18 cellular contexts compared by ENCODE assay signal in the genomic region with DNA sequence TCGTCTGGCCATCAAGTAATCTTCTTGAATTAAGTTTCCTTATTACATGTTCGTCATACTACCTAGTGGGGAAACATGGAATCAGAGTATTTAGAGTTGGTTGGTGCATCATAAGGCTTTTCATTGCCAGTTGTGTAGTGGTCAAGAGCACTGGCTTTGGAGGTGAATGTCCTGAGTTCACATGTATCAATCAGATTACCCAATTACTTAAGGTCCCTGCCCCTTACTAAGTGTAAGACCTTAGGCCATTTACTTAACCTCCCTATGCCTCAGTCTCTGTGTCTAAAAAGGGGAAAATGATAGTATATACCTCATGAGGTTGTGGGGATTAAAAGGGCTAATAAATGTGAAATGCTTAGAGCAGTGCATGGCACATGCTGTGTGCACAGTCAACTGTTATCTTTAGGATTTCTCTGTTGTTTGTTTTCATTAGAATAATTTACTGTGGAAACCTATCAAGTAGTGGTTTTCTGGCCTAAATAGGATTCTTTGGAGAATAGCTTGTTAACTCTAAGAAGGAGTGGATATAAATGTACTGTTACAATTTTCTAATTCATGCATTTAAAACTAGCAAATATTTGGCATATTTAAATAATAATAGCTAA. TPM values are rescaled to one million over a fixed set of nuclear protein-coding genes. Genes with fewer than 3 reads are reported as not detected.
DNase-seq lines count a peak whose midpoint lies in the region; ATAC-seq, FAIRE-seq and TF ChIP-seq lines count a peak whose summit lies in the region.
"Had no signal": no experiment of that assay in that cellular context is flagged by ENCODE, and none has a peak within 500 bp of the region (broad histone marks: within the 10 kb centered on the region; RNA-seq: fewer than 3 reads in every experiment).

No MANE protein-coding gene starts in this region.

- H4K91ac ChIP-seq in trophoblast cell (ENCODE audit: low read depth, low read length), result peak overlapping the region; percentile 15

- H3K27me3 ChIP-seq in trophoblast cell (ENCODE audit: insufficient read depth, low read length), result no peaks in the 10 kb centered on the region
- H3K27me3 ChIP-seq: SJSA1 had no signal

- peak overlapping the region; percentile 43 for H2BK12ac ChIP-seq in trophoblast cell (ENCODE audit: low read length)

- no peak overlapping the region for H3K9ac ChIP-seq in trophoblast cell (ENCODE audit: low read length)

- no peak for TF ChIP-seq CTCF in HFFc6 (IDR thresholded peaks at IDR 0.05)

- H3K4me3 Mint-ChIP-seq in HFFc6, result no peak overlapping the region
- H3K4me3 Mint-ChIP-seq in stimulated activated memory B cell treated with anti-CD40 and anti-IgM and Interleukin-4, amounts not matched to agents 10 μg/mL and 1 μg/mL and 100 μg/mL, for 72 hours, result no peak overlapping the region
- H3K4me3 Mint-ChIP-seq in activated T-cell treated with anti-CD3 and anti-CD28 coated beads, Interleukin-2, amount 50 U/mL, for 4 hours, result no peak overlapping the region
- H3K4me3 Mint-ChIP-seq: CD14-positive monocyte had no signal

- WGBS in trophoblast cell (ENCODE audit: extremely low coverage, insufficient coverage, insufficient read length), result no CpG with 5 or more reads among the region's 2 CpGs

- H3K4ac ChIP-seq in trophoblast cell (ENCODE audit: low read depth, low read length), result no peak overlapping the region

- no peak overlapping the region for H2BK120ac ChIP-seq in trophoblast cell (ENCODE audit: insufficient read depth, low read length, poor library complexity)

- H2AK5ac ChIP-seq in trophoblast cell (ENCODE audit: low read length), result no peak overlapping the region

- H3K4me3 ChIP-seq in trophoblast cell (ENCODE audit: low read depth, low read length), result no peak overlapping the region
- H3K4me3 ChIP-seq: PC-9, SJSA1 had no signal

- H3K79me2 ChIP-seq in trophoblast cell (ENCODE audit: control insufficient read depth, insufficient read depth, low read length, poor library complexity), result peaks cover 2% of the 10 kb centered on the region

- H3K36me3 ChIP-seq in trophoblast cell (ENCODE audit: control insufficient read depth in 1 of 2, insufficient read depth in 2 of 2, low read length in 2 of 2), result no peaks in the 10 kb centered on the region

- H3K4me2 ChIP-seq in trophoblast cell (ENCODE audit: low read length), result no peak overlapping the region
- H3K4me2 ChIP-seq: PC-9 had no signal

- H3K27me3 Mint-ChIP-seq in HFFc6 (ENCODE audit: insufficient read depth), result no peaks in the 10 kb centered on the region
- H3K27me3 Mint-ChIP-seq in stimulated activated memory B cell treated with anti-CD40 and anti-IgM and Interleukin-4, amounts not matched to agents 10 μg/mL and 1 μg/mL and 100 μg/mL, for 72 hours, result peaks cover 33% of the 10 kb centered on the region
- peaks cover 32% of the 10 kb centered on the region for H3K27me3 Mint-ChIP-seq in activated T-cell treated with anti-CD3 and anti-CD28 coated beads, Interleukin-2, amount 50 U/mL, for 4 hours (ENCODE audit: low read depth)

- DNase-seq in HFFc6, result no peak
- DNase-seq in cerebellar cortex (ENCODE audit: low spot score), result peak; percentile 88
- DNase-seq in trophoblast cell, result no peak
- no peak for DNase-seq in activated T-cell treated with anti-CD3 and anti-CD28 coated beads, Interleukin-2, amount 50 U/mL, for 4 hours
- DNase-seq: DMS79 treated with DMSO at 0.1 percent for 48 hours, GDM1, KBM-7, NCI-H1417 treated with DMSO at 0.1 percent for 48 hours, NCI-H187 treated with DMSO at 0.1 percent for 48 hours, NCI-H2227 treated with DMSO at 0.1 percent for 48 hours, NCI-H524, NCI-H82, PC-9 had no signal

- no peak overlapping the region for H3K27ac ChIP-seq in trophoblast cell (ENCODE audit: low read depth, low read length)
- H3K27ac ChIP-seq: PC-9, SJSA1 had no signal

- H3K9me3 Mint-ChIP-seq in HFFc6, result no peaks in the 10 kb centered on the region
- H3K9me3 Mint-ChIP-seq in stimulated activated memory B cell treated with anti-CD40 and anti-IgM and Interleukin-4, amounts not matched to agents 10 μg/mL and 1 μg/mL and 100 μg/mL, for 72 hours, result no peaks in the 10 kb centered on the region
- no peaks in the 10 kb centered on the region for H3K9me3 Mint-ChIP-seq in activated T-cell treated with anti-CD3 and anti-CD28 coated beads, Interleukin-2, amount 50 U/mL, for 4 hours
- H3K9me3 Mint-ChIP-seq: CD14-positive monocyte had no signal

- no peak overlapping the region for H2AFZ ChIP-seq in trophoblast cell (ENCODE audit: insufficient read depth, low read length, poor library complexity)
- H2AFZ ChIP-seq: PC-9 had no signal

- H3K4me1 ChIP-seq in trophoblast cell (ENCODE audit: control insufficient read depth in 1 of 2, insufficient read depth in 2 of 2, low read length in 2 of 2), result peaks cover 5 to 10% of the 10 kb centered on the region in 2 experiments

- H3K9me3 ChIP-seq in trophoblast cell (ENCODE audit: insufficient read depth, low read depth, low read length), result no peaks in the 10 kb centered on the region
- H3K9me3 ChIP-seq: SJSA1 had no signal

- peak overlapping the region; percentile 44 for H3K27ac Mint-ChIP-seq in HFFc6
- no peak overlapping the region for H3K27ac Mint-ChIP-seq in stimulated activated memory B cell treated with anti-CD40 and anti-IgM and Interleukin-4, amounts not matched to agents 10 μg/mL and 1 μg/mL and 100 μg/mL, for 72 hours
- H3K27ac Mint-ChIP-seq: CD14-positive monocyte had no signal

- no peak overlapping the region for H4K8ac ChIP-seq in trophoblast cell (ENCODE audit: low read depth, low read length)

- no peak overlapping the region for H3K18ac ChIP-seq in trophoblast cell (ENCODE audit: low read length)

- peak; percentile 100 for FAIRE-seq in G401.6 (lab: Jason Lieb, UNC)

- H4K12ac ChIP-seq in trophoblast cell (ENCODE audit: low read depth, low read length), result no peak overlapping the region

- peaks cover 12% of the 10 kb centered on the region for H3K36me3 Mint-ChIP-seq in HFFc6 (ENCODE audit: low read depth)
- no peaks in the 10 kb centered on the region for H3K36me3 Mint-ChIP-seq in stimulated activated memory B cell treated with anti-CD40 and anti-IgM and Interleukin-4, amounts not matched to agents 10 μg/mL and 1 μg/mL and 100 μg/mL, for 72 hours
- H3K36me3 Mint-ChIP-seq in activated T-cell treated with anti-CD3 and anti-CD28 coated beads, Interleukin-2, amount 50 U/mL, for 4 hours (ENCODE audit: insufficient read depth), result no peaks in the 10 kb centered on the region
- H3K36me3 Mint-ChIP-seq: CD14-positive monocyte had no signal

- H3K79me1 ChIP-seq in trophoblast cell (ENCODE audit: low read length), result peaks cover 9% of the 10 kb centered on the region

- ATAC-seq in stimulated activated memory B cell treated with anti-CD40 and anti-IgM and Interleukin-4, amounts not matched to agents 10 μg/mL and 1 μg/mL and 100 μg/mL, for 72 hours, result no peak
- no peak for ATAC-seq in activated T-cell treated with anti-CD3 and anti-CD28 coated beads, Interleukin-2, amount 50 U/mL, for 4 hours
- no peak for ATAC-seq in HG02798 (IDR thresholded peaks at IDR 0.05; ENCODE audit: poor library complexity, unreplicated experiment)

- no peak overlapping the region for H3K23ac ChIP-seq in trophoblast cell (ENCODE audit: low read length)

- peak overlapping the region; percentile 4 for H3K14ac ChIP-seq in trophoblast cell (ENCODE audit: low read length)

- peak overlapping the region; percentile 12 for H2BK5ac ChIP-seq in trophoblast cell (ENCODE audit: low read depth, low read length, poor library complexity)

- H3K4me1 Mint-ChIP-seq in HFFc6 (ENCODE audit: low read depth), result peaks cover 93% of the 10 kb centered on the region
- H3K4me1 Mint-ChIP-seq in stimulated activated memory B cell treated with anti-CD40 and anti-IgM and Interleukin-4, amounts not matched to agents 10 μg/mL and 1 μg/mL and 100 μg/mL, for 72 hours, result peaks cover 5% of the 10 kb centered on the region
- H3K4me1 Mint-ChIP-seq in activated T-cell treated with anti-CD3 and anti-CD28 coated beads, Interleukin-2, amount 50 U/mL, for 4 hours (ENCODE audit: low read depth), result peaks cover 2% of the 10 kb centered on the region

RNA-seq across cellular contexts. Expression of gene MSRB3, which starts 27.0 kb away (rescaled TPM):
- total RNA-seq in HFFc6 (2021; fragmentation: NEBNext Ultra II Directional; extraction: Animal tissue kit (Norgen Biotek cat#: 25700)), result 100 to 1,000 TPM; 108 to 143 (median 127) TPM
- 12.7 TPM in 2 replicates for polyA plus RNA-seq in trophoblast cell (2013)
- under 1 TPM; 0.05 to 0.24 (median 0.10) TPM for total RNA-seq in activated T-cell treated with anti-CD3 and anti-CD28 coated beads, Interleukin-2, amount 50 U/mL, for 4 hours

Comparison
In these comparisons a context has a peak if more than half of its experiments do, and no peak if none do; other contexts are left out.
1. RNA of gene MSRB3, which starts 27.0 kb away (total RNA-seq): 108 to 143 TPM in HFFc6; 0.05 to 0.24 TPM in activated T-cell treated with anti-CD3 and anti-CD28 coated beads, Interleukin-2, amount 50 U/mL, for 4 hours; every median in the first group is over 10 times any median in the second.